17 cellular contexts compared by ENCODE assay signal in genomic region chr2:232276084-232276738, GRCh38.
DNase-seq lines count a peak whose midpoint lies in the region; ATAC-seq and TF ChIP-seq lines count a peak whose summit lies in the region.
"Had no signal": no experiment of that assay in that cellular context is flagged by ENCODE, and none has a peak within 500 bp of the region (broad histone marks: within the 10 kb centered on the region; RNA-seq: fewer than 3 reads in every experiment).

No MANE protein-coding gene starts in this region.

- DNase-seq in GM12865 (ENCODE audit: low read depth) (peak; percentile 12), NCI-H69 (lab: John Stamatoyannopoulos, UW) (peak; percentile 80), NCI-H187 treated with DMSO at 0.1 percent for 48 hours (lab: John Stamatoyannopoulos, UW) (no peak)
- DNase-seq in activated CD4-positive, alpha-beta T cell treated with anti-CD3 and anti-CD28 coated beads, Interleukin-2, amount 10 ng/mL, durations not matched to agents 24 days and 14 days: no peak
- DNase-seq: activated CD4-positive, alpha-beta T cell treated with anti-CD3 and anti-CD28 coated beads for 36 hours; activated T-cell treated with anti-CD3 and anti-CD28 coated beads, Interleukin-2, amount 50 U/mL, for 24 hours; colonic mucosa; HCEC 1CT; hypothalamus; NCI-H510A treated with DMSO at 0.1 percent for 48 hours; stimulated activated naive CD4-positive, alpha-beta T cell had no signal

- H3K9me3 Mint-ChIP-seq in activated CD4-positive, alpha-beta T cell treated with anti-CD3 and anti-CD28 coated beads, Interleukin-2, amount 10 ng/mL, durations not matched to agents 24 days and 14 days: no peaks in the 10 kb centered on the region
- H3K9me3 Mint-ChIP-seq: T-helper 1 cell treated with Interleukin-12 subunit alpha and Interleukin-12 subunit beta and Interleukin-4 antibody, amounts not matched to agents 30 μg/mL and 1 μg/mL, for 36 hours had no signal

- H3K9ac ChIP-seq in iPS-20b (ENCODE audit: low read depth, low read length): no peak overlapping the region

- H3K4me1 Mint-ChIP-seq in activated CD4-positive, alpha-beta T cell treated with anti-CD3 and anti-CD28 coated beads, Interleukin-2, amount 10 ng/mL, durations not matched to agents 24 days and 14 days: no peaks in the 10 kb centered on the region
- H3K4me1 Mint-ChIP-seq: activated CD4-positive, alpha-beta T cell treated with anti-CD3 and anti-CD28 coated beads for 36 hours had no signal

- H3K27me3 ChIP-seq in iPS-20b (ENCODE audit: insufficient read depth, low read length): no peaks in the 10 kb centered on the region
- H3K27me3 ChIP-seq: colonic mucosa had no signal

- no peaks in the 10 kb centered on the region for H3K27me3 Mint-ChIP-seq in activated CD4-positive, alpha-beta T cell treated with anti-CD3 and anti-CD28 coated beads, Interleukin-2, amount 10 ng/mL, durations not matched to agents 24 days and 14 days
- H3K27me3 Mint-ChIP-seq: activated CD4-positive, alpha-beta T cell treated with anti-CD3 and anti-CD28 coated beads for 36 hours; activated T-cell treated with anti-CD3 and anti-CD28 coated beads, Interleukin-2, amount 50 U/mL, for 24 hours had no signal

- ATAC-seq in HG02610 (IDR thresholded peaks at IDR 0.05; ENCODE audit: unreplicated experiment) (peak; percentile 43), GM18520 (IDR thresholded peaks at IDR 0.05; ENCODE audit: unreplicated experiment) (no peak), GM21529 (IDR thresholded peaks at IDR 0.05; ENCODE audit: unreplicated experiment) (no peak)
- ATAC-seq: activated CD4-positive, alpha-beta T cell treated with anti-CD3 and anti-CD28 coated beads for 36 hours had no signal

- H3K36me3 ChIP-seq in iPS-20b (ENCODE audit: insufficient read depth, low read depth, low read length): 0 out of 2 replicates have a peak, but pooled peaks cover 3% of the 10 kb centered on the region
- H3K36me3 ChIP-seq: colonic mucosa had no signal

- no peak overlapping the region for H3K27ac ChIP-seq in iPS-20b (ENCODE audit: low read length)
- H3K27ac ChIP-seq: colonic mucosa had no signal

- peaks cover 2% of the 10 kb centered on the region for H3K36me3 Mint-ChIP-seq in activated CD4-positive, alpha-beta T cell treated with anti-CD3 and anti-CD28 coated beads, Interleukin-2, amount 10 ng/mL, durations not matched to agents 24 days and 14 days (ENCODE audit: low read depth)

- H3K4me1 ChIP-seq in iPS-20b (ENCODE audit: insufficient read depth, low read length): peaks cover 16% of the 10 kb centered on the region
- H3K4me1 ChIP-seq: colonic mucosa had no signal

- H3K4me3 ChIP-seq in GM12865 (ENCODE audit: low read depth, low read length): no peak overlapping the region
- peak overlapping the region; percentile 5; the same call in 1 of the 2 replicates for H3K4me3 ChIP-seq in iPS-20b (ENCODE audit: low read length)
- H3K4me3 ChIP-seq: colonic mucosa, lung had no signal

- TF ChIP-seq CTCF in GM12865 (IDR thresholded peaks at IDR 0.05; ENCODE audit: insufficient read depth, low read depth, low read length, missing control alignments): no peak

- no peak overlapping the region for H3K27ac Mint-ChIP-seq in activated CD4-positive, alpha-beta T cell treated with anti-CD3 and anti-CD28 coated beads, Interleukin-2, amount 10 ng/mL, durations not matched to agents 24 days and 14 days
- H3K27ac Mint-ChIP-seq: activated CD4-positive, alpha-beta T cell treated with anti-CD3 and anti-CD28 coated beads for 36 hours; activated T-cell treated with anti-CD3 and anti-CD28 coated beads, Interleukin-2, amount 50 U/mL, for 24 hours; T-helper 1 cell treated with Interleukin-12 subunit alpha and Interleukin-12 subunit beta and Interleukin-4 antibody, amounts not matched to agents 30 μg/mL and 1 μg/mL, for 36 hours had no signal

- H3K4me3 Mint-ChIP-seq in activated CD4-positive, alpha-beta T cell treated with anti-CD3 and anti-CD28 coated beads, Interleukin-2, amount 10 ng/mL, durations not matched to agents 24 days and 14 days: no peak overlapping the region
- H3K4me3 Mint-ChIP-seq: activated CD4-positive, alpha-beta T cell treated with anti-CD3 and anti-CD28 coated beads for 36 hours; activated T-cell treated with anti-CD3 and anti-CD28 coated beads, Interleukin-2, amount 50 U/mL, for 24 hours; T-helper 1 cell treated with Interleukin-12 subunit alpha and Interleukin-12 subunit beta and Interleukin-4 antibody, amounts not matched to agents 30 μg/mL and 1 μg/mL, for 36 hours had no signal

- H3K9me3 ChIP-seq in iPS-20b (ENCODE audit: insufficient read depth, low read depth, low read length): no peaks in the 10 kb centered on the region
- H3K9me3 ChIP-seq: colonic mucosa had no signal

- intact Hi-C loops in activated CD4-positive, alpha-beta T cell treated with anti-CD3 and anti-CD28 coated beads, Interleukin-2, amount 10 ng/mL, durations not matched to agents 24 days and 14 days (cut with micrococcal nuclease): no loop called here

Comparison
In these comparisons a context has a peak if more than half of its experiments do, and no peak if none do; other contexts are left out.
1. DNase-seq: peak in GM12865 (single experiment) and NCI-H69 (single experiment); none in activated CD4-positive, alpha-beta T cell treated with anti-CD3 and anti-CD28 coated beads, Interleukin-2, amount 10 ng/mL, durations not matched to agents 24 days and 14 days (single experiment) and NCI-H187 treated with DMSO at 0.1 percent for 48 hours (single experiment).